In the genomic region with DNA sequence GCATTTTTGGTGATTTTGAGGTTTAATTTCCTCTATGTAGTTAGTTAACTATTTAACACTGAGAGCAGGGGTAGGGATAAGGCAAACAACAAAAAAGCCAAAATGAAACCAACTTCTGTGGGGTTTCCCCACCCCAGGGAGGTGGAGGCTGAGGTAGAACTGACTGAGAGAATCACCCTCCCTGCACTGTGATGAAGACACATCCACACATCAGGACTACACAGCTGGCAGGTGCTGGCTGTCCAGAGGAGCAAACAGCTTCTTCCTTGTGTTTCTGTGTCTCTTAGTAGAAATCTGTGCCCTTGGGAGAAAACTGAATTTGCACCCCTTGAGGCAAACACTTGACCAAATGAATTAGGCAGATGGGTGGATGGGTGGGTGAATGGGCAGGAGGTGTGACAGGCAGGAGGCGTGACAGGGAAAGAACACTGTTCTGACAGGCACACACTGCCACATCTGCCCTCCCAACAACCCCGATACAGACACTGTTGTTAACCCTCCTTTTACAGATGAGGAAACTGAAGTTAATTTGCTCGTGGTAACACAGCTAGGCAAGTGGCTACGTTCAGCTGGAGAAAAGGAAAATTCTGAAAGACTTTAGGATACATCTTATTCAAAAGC, we compare ENCODE assay signal across 8 cellular contexts.
DNase-seq lines count a peak whose midpoint lies in the region; ATAC-seq and TF ChIP-seq lines count a peak whose summit lies in the region.

No MANE protein-coding gene starts in this region.

- H3K9me3 ChIP-seq in mucosa of descending colon: no peaks in the 10 kb centered on the region

- ATAC-seq in GM18907 (IDR thresholded peaks at IDR 0.05; ENCODE audit: unreplicated experiment): peak; percentile 56
- peak; percentile 55 for ATAC-seq in HG02885 (IDR thresholded peaks at IDR 0.05; ENCODE audit: poor library complexity, unreplicated experiment)
- ATAC-seq in mucosa of descending colon: peak; percentile 61

- TF ChIP-seq CTCF in mucosa of descending colon (IDR thresholded peaks at IDR 0.05) (no peak), foreskin fibroblast (IDR thresholded peaks at IDR 0.05; ENCODE audit: low read depth, low read length) (no peak)

- no peaks in the 10 kb centered on the region for H3K4me1 ChIP-seq in mucosa of descending colon (ENCODE audit: low read depth)

- H3K4me3 ChIP-seq in mucosa of descending colon: no peak overlapping the region
- no peak overlapping the region for H3K4me3 ChIP-seq in foreskin fibroblast (ENCODE audit: low read depth in 1 of 2, low read length in 2 of 2)

- intact Hi-C loops in mucosa of descending colon (cut with DNase I, micrococcal nuclease): no loop called here

- no peaks in the 10 kb centered on the region for H3K36me3 ChIP-seq in mucosa of descending colon (ENCODE audit: low read depth)

- DNase-seq in T-helper 9 cell (peak; percentile 44), mucosa of descending colon (no peak), foreskin fibroblast (no peak), GM19240 (ENCODE audit: insufficient read length, low spot score) (no peak), hypothalamus (lab: John Stamatoyannopoulos, UW) (no peak), DMS153 (lab: John Stamatoyannopoulos, UW) (no peak)
